Comparison of ENCODE assay signal across 16 cellular contexts in genomic region chr1:153733970-153734369, GRCh38. TPM values are rescaled to one million over a fixed set of nuclear protein-coding genes. Genes with fewer than 3 reads are reported as not detected.
A peak's percentile ranks its signal among the peaks of the same experiment; 100 is the strongest.
DNase-seq lines count a peak whose midpoint lies in the region; ATAC-seq and TF ChIP-seq lines count a peak whose summit lies in the region.
"Had no signal": no experiment of that assay in that cellular context is flagged by ENCODE, and none has a peak within 500 bp of the region (broad histone marks: within the 10 kb centered on the region; RNA-seq: fewer than 3 reads in every experiment).

No MANE protein-coding gene starts in this region.

- no peaks in the 10 kb centered on the region for H3K9me3 Mint-ChIP-seq in progenitor cell of endocrine pancreas (ENCODE audit: low read depth)
- H3K9me3 Mint-ChIP-seq: activated naive CD4-positive, alpha-beta T cell treated with anti-CD3 and anti-CD28 coated beads, Interleukin-2, amount 50 U/mL, for 72 hours; CD8-positive, alpha-beta T cell had no signal

- H3K9me3 ChIP-seq in body of pancreas: no peaks in the 10 kb centered on the region

- 13 to 27% methylated on average over 1 of the region's 1 CpG for WGBS in body of pancreas, 2 donors

- TF ChIP-seq CTCF in body of pancreas (IDR thresholded peaks at IDR 0.05) (no peak), progenitor cell of endocrine pancreas (IDR thresholded peaks at IDR 0.05; ENCODE audit: unreplicated experiment) (no peak)

- intact Hi-C loops in body of pancreas (cut with DNase I): no loop called here

- H3K27me3 ChIP-seq in body of pancreas: no peaks in the 10 kb centered on the region

- H3K36me3 Mint-ChIP-seq in progenitor cell of endocrine pancreas (ENCODE audit: insufficient read depth): peaks cover 11% of the 10 kb centered on the region

- peak overlapping the region in 3 of 4 donors; percentile 27 to 74 (median 41) for H3K27ac ChIP-seq in body of pancreas

- peak overlapping the region; percentile 78 for H3K27ac Mint-ChIP-seq in progenitor cell of endocrine pancreas
- H3K27ac Mint-ChIP-seq: activated naive CD4-positive, alpha-beta T cell treated with anti-CD3 and anti-CD28 coated beads, Interleukin-2, amount 50 U/mL, for 72 hours; CD8-positive, alpha-beta T cell; T-helper 17 cell had no signal

- no peak overlapping the region for H3K4me3 ChIP-seq in body of pancreas
- H3K4me3 ChIP-seq: K562 had no signal

- peak overlapping the region; percentile 16 for H3K4me3 Mint-ChIP-seq in progenitor cell of endocrine pancreas (ENCODE audit: low read depth)
- H3K4me3 Mint-ChIP-seq: CD8-positive, alpha-beta T cell; T-helper 17 cell had no signal

- peaks cover 35% of the 10 kb centered on the region for H3K4me1 ChIP-seq in body of pancreas

- H3K27me3 Mint-ChIP-seq in progenitor cell of endocrine pancreas: no peaks in the 10 kb centered on the region
- H3K27me3 Mint-ChIP-seq: T-helper 17 cell had no signal

- TF ChIP-seq POLR2A in body of pancreas (IDR thresholded peaks at IDR 0.05): no peak

- peak; percentile 38 for ATAC-seq in body of pancreas
- ATAC-seq in GM21723 (IDR thresholded peaks at IDR 0.05; ENCODE audit: unreplicated experiment): no peak
- ATAC-seq in HG03280 (IDR thresholded peaks at IDR 0.05; ENCODE audit: unreplicated experiment): no peak
- ATAC-seq: activated naive CD4-positive, alpha-beta T cell treated with anti-CD3 and anti-CD28 coated beads, Interleukin-2, amount 50 U/mL, for 72 hours; CD8-positive, alpha-beta T cell; K562; T-helper 17 cell had no signal

- H3K36me3 ChIP-seq in body of pancreas (replicated peaks in 1 of 2; ENCODE audit: insufficient read depth in 1 of 2, low read depth in 2 of 2): no peaks in the 10 kb centered on the region

- DNase-seq in DMS53 treated with DMSO at 0.1 percent for 48 hours (lab: John Stamatoyannopoulos, UW; ENCODE audit: unreplicated experiment) (peak; percentile 73), NCI-H1092 treated with DMSO at 0.1 percent for 48 hours (lab: John Stamatoyannopoulos, UW) (peak; percentile 88), body of pancreas (peak in 1 of 4 donors; percentile 33), progenitor cell of endocrine pancreas (ENCODE audit: low spot score, unreplicated experiment) (no peak), Ammon's horn (ENCODE audit: low spot score) (no peak)
- no peak for DNase-seq in activated effector memory CD4-positive, alpha-beta T cell treated with anti-CD3 and anti-CD28 coated beads, Interleukin-2, amount 50 U/mL, for 16 hours
- DNase-seq: CD8-positive, alpha-beta T cell; erythroblast; midbrain; NCI-H2107; OCI-M1; T-helper 17 cell had no signal

- peaks cover 34% of the 10 kb centered on the region for H3K4me1 Mint-ChIP-seq in progenitor cell of endocrine pancreas (ENCODE audit: low read depth)

RNA-seq across cellular contexts. Expression of gene INTS3, which starts 6.1 kb away (rescaled TPM):
- total RNA-seq in body of pancreas (10 to 100 TPM; 25.4 to 33.3 TPM), progenitor cell of endocrine pancreas (145 and 152 TPM in 2 replicates)

RNA-seq across cellular contexts. Expression of gene SLC27A3, which starts 41.2 kb away (rescaled TPM):
- 10 to 100 TPM; 15.0 to 21.1 TPM for total RNA-seq in body of pancreas
- total RNA-seq in progenitor cell of endocrine pancreas: 29.5 and 36.6 TPM in 2 replicates

RNA-seq across cellular contexts. Expression of gene NPR1, which starts 55.5 kb away (rescaled TPM):
- total RNA-seq in body of pancreas (10 to 100 TPM; 11.7 to 16.5 TPM), progenitor cell of endocrine pancreas (0.41 and 0.51 TPM in 2 replicates)
- total RNA-seq: activated naive CD4-positive, alpha-beta T cell treated with anti-CD3 and anti-CD28 coated beads, Interleukin-2, amount 50 U/mL, for 72 hours; CD8-positive, alpha-beta T cell; T-helper 17 cell had no signal

Comparison
In these comparisons a context has a peak if more than half of its experiments do, and no peak if none do; other contexts are left out.
1. DNase-seq: peak in DMS53 treated with DMSO at 0.1 percent for 48 hours (single experiment) and NCI-H1092 treated with DMSO at 0.1 percent for 48 hours (single experiment); none in progenitor cell of endocrine pancreas (single experiment), Ammon's horn (single experiment) and activated effector memory CD4-positive, alpha-beta T cell treated with anti-CD3 and anti-CD28 coated beads, Interleukin-2, amount 50 U/mL, for 16 hours (single experiment).